Comparison of ENCODE assay signal across 1 cellular context in the genomic region with DNA sequence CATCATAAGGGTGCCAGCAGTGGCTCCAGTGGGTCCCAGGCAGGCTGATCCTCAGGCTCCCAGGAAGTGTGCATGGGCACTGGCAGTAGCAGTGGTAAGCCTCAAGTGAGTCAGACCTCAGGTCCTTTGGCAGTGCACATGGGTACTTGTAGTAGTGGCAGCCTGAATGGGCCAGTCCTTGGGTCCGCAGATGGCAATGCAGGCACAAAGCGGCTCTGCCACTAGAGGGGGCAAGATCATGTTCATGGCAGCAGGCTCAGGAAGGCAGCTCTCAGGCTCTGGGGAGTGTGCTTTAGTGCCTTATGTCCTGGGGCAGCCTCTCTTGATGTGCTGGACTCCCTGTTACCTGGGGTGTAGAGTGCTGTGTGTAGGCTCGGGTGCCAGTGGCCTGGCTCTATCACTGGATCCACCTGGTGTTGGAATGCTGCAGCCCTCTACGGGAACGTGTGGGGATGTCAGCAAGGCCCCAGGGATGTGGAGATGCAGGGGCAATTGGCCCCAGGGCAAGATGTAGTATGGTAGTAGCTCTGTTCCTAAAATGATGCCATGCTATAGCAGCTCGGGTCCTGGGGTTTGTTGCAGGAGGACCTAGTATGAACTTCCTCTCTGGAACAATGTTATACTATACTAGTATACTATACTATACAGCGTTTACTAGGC.
TF ChIP-seq lines count a peak whose summit lies in the region.

No MANE protein-coding gene starts in this region.

TF ChIP-seq in IMR-90, 13 proteins besides CTCF, POLR2A, EP300 and RAD21 (continued from another document):
- no peak for TF ChIP-seq CHD1 (IDR thresholded peaks at IDR 0.05; ENCODE audit: low read depth, low read length)
